In genomic region chr15:40894689-40895308, GRCh38 we compare ENCODE assay signal across 8 cellular contexts. TPM values are rescaled to one million over a fixed set of nuclear protein-coding genes. Genes with fewer than 3 reads are reported as not detected.
DNase-seq lines count a peak whose midpoint lies in the region; ATAC-seq and TF ChIP-seq lines count a peak whose summit lies in the region.

No MANE protein-coding gene starts in this region.

- ATAC-seq in GM18909 (IDR thresholded peaks at IDR 0.05; ENCODE audit: poor library complexity, unreplicated experiment) (peak; percentile 38), right cardiac atrium (peak; percentile 40 to 60), sciatic nerve (peak; percentile 52)

- under 1% methylated on average over 31 of the region's 31 CpGs for WGBS in right cardiac atrium

- no peaks in the 10 kb centered on the region for H3K4me1 ChIP-seq in BE2C
- H3K4me1 ChIP-seq in HUES6 (ENCODE audit: control insufficient read depth, insufficient read depth, low read length) = peaks cover 6% of the 10 kb centered on the region
- peaks cover 6% of the 10 kb centered on the region for H3K4me1 ChIP-seq in right cardiac atrium (ENCODE audit: control insufficient read depth, insufficient read depth, low read length)

- H3K9me2 ChIP-seq in SU-DHL-6 (replicated peaks; ENCODE audit: insufficient read depth, low read length) = no peaks in the 10 kb centered on the region

- TF ChIP-seq CTCF in BE2C (IDR thresholded peaks at IDR 0.05; ENCODE audit: low read depth, low read length) = peak; percentile 70
- TF ChIP-seq CTCF in SU-DHL-6 (IDR thresholded peaks at IDR 0.05; ENCODE audit: insufficient read depth, low read length, poor library complexity, severe bottlenecking) = peak; percentile 57

- peaks cover 12% of the 10 kb centered on the region; the same call in 1 of the 2 replicates for H3K79me2 ChIP-seq in SU-DHL-6 (ENCODE audit: insufficient read depth, low read length)

- H3F3A ChIP-seq in SU-DHL-6 (ENCODE audit: insufficient read depth) = 0 out of 2 replicates have a peak, but pooled peaks cover 3% of the 10 kb centered on the region

- peaks cover 10% of the 10 kb centered on the region for H3K36me3 ChIP-seq in BE2C
- H3K36me3 ChIP-seq in HUES6 (ENCODE audit: control insufficient read depth, insufficient read depth, low read length) = peaks cover 33% of the 10 kb centered on the region
- H3K36me3 ChIP-seq in SU-DHL-6 (ENCODE audit: low read length) = no peaks in the 10 kb centered on the region

- intact Hi-C loops in right cardiac atrium (cut with DNase I) = loop anchor here in 2 of 4 donors (5.0 to 10.0 kb wide), 3 partner anchors 37 to 217 kb away; partner anchors contain the start of gene RAD51 (in 1 of the 2)
- intact Hi-C loops in sciatic nerve (cut with DNase I) = no loop called here

- peak overlapping the region; percentile 53; the same call in 1 of the 2 replicates for H3K27ac ChIP-seq in HUES6 (ENCODE audit: low read depth, low read length)
- peak overlapping the region; percentile 5 for H3K27ac ChIP-seq in SU-DHL-6 (ENCODE audit: low read depth, low read length)
- peak overlapping the region; percentile 80 for H3K27ac ChIP-seq in right cardiac atrium (ENCODE audit: low read length)

- H3K9ac ChIP-seq in HUES6 (ENCODE audit: low read length) (peak overlapping the region; percentile 84), SU-DHL-6 (ENCODE audit: low read length) (peak overlapping the region; percentile 85)

- DNase-seq in BE2C = peak; percentile 77
- DNase-seq in amniotic epithelial cell (ENCODE audit: low read depth) = peak; percentile 72
- DNase-seq in right cardiac atrium = peak; percentile 60 to 77 (median 75)
- no peak for DNase-seq in sciatic nerve (ENCODE audit: low spot score)
- no peak for DNase-seq in DMS153 treated with DMSO at 0.1 percent for 48 hours (lab: John Stamatoyannopoulos, UW; ENCODE audit: unreplicated experiment)

- H3K9me3 ChIP-seq in BE2C (no peaks in the 10 kb centered on the region), HUES6 (ENCODE audit: control insufficient read depth, insufficient read depth, low read depth, low read length) (no peaks in the 10 kb centered on the region), SU-DHL-6 (ENCODE audit: insufficient read depth, low read length) (no peaks in the 10 kb centered on the region), right cardiac atrium (ENCODE audit: control insufficient read depth, low read length) (no peaks in the 10 kb centered on the region)

- H3K4me3 ChIP-seq in BE2C (ENCODE audit: low read depth, low read length) (peak overlapping the region; percentile 97), HUES6 (ENCODE audit: low read depth, low read length) (peak overlapping the region; percentile 90), SU-DHL-6 (ENCODE audit: insufficient read depth, low read length, poor library complexity, severe bottlenecking) (peak overlapping the region; percentile 91), right cardiac atrium (ENCODE audit: low read length) (peak overlapping the region; percentile 82)

- H2AFZ ChIP-seq in SU-DHL-6 (ENCODE audit: low read depth, low read length, severe bottlenecking) = peak overlapping the region; percentile 45

- H3K4me2 ChIP-seq in SU-DHL-6 (ENCODE audit: low read depth, low read length, poor library complexity, severe bottlenecking) = peak overlapping the region; percentile 91

- H3K27me3 ChIP-seq in BE2C (no peaks in the 10 kb centered on the region), HUES6 (ENCODE audit: control insufficient read depth, insufficient read depth, low read length) (peaks cover 16% of the 10 kb centered on the region), SU-DHL-6 (ENCODE audit: low read length) (no peaks in the 10 kb centered on the region), right cardiac atrium (ENCODE audit: control insufficient read depth, insufficient read depth) (no peaks in the 10 kb centered on the region)

- no peaks in the 10 kb centered on the region for H4K20me1 ChIP-seq in SU-DHL-6 (ENCODE audit: low read depth, low read length)

RNA-seq across cellular contexts. Expression of gene VPS18, which starts 0.5 kb away (rescaled TPM):
- polyA plus RNA-seq in BE2C (2012; ENCODE audit: insufficient read depth, insufficient read length, low read depth) = 32.7 TPM
- total RNA-seq in right cardiac atrium (10 to 100 TPM; 17.6 to 21.0 (median 19.4) TPM), sciatic nerve (17.3 TPM)
- polyA plus RNA-seq in right cardiac atrium = 12.7 TPM

RNA-seq across cellular contexts. Expression of gene RHOV, which starts 20.8 kb away (rescaled TPM):
- polyA plus RNA-seq in BE2C (2012; ENCODE audit: insufficient read depth, insufficient read length, low read depth) = 0.34 TPM
- total RNA-seq in right cardiac atrium (not detected), sciatic nerve (0.22 TPM)
- polyA plus RNA-seq in right cardiac atrium = not detected

RNA-seq across cellular contexts. Expression of gene DLL4, which starts 34.3 kb away (rescaled TPM):
- polyA plus RNA-seq in BE2C (2012; ENCODE audit: insufficient read depth, insufficient read length, low read depth) = 0.25 TPM
- 10 to 100 TPM in 1 of 4 donors, 1 to 10 TPM in 3; 5.9 to 14.4 (median 7.2) TPM for total RNA-seq in right cardiac atrium
- 7.2 TPM for polyA plus RNA-seq in right cardiac atrium
- 33.3 TPM for total RNA-seq in sciatic nerve

RNA-seq across cellular contexts. Expression of gene SPINT1, which starts 51.0 kb away (rescaled TPM):
- polyA plus RNA-seq in BE2C (2012; ENCODE audit: insufficient read depth, insufficient read length, low read depth) = 0.69 TPM
- 1 to 10 TPM in 1 of 4 donors, under 1 TPM in 3; 0.46 to 1.1 (median 0.66) TPM for total RNA-seq in right cardiac atrium
- polyA plus RNA-seq in right cardiac atrium = 0.43 TPM
- 4.0 TPM for total RNA-seq in sciatic nerve

RNA-seq across cellular contexts. Expression of gene CHAC1, which starts 58.5 kb away (rescaled TPM):
- polyA plus RNA-seq in BE2C (2012; ENCODE audit: insufficient read depth, insufficient read length, low read depth) = 96.0 TPM
- total RNA-seq in right cardiac atrium (1 to 10 TPM; 1.6 to 2.0 (median 1.7) TPM), sciatic nerve (0.58 TPM)
- polyA plus RNA-seq in right cardiac atrium = 3.2 TPM

Comparison
In these comparisons a context has a peak if more than half of its experiments do, and no peak if none do; other contexts are left out.
1. DNase-seq: peak in BE2C (single experiment), amniotic epithelial cell (single experiment) and right cardiac atrium (3 of 3); none in sciatic nerve (single experiment) and DMS153 treated with DMSO at 0.1 percent for 48 hours (single experiment).
2. H3K27ac ChIP-seq: peak in every context shown above with its lines; median percentile 80 in right cardiac atrium; 53 in HUES6; 5 in SU-DHL-6.
3. Peak in every context shown above with its lines, with median percentiles within 50 percentile points of each other: H3K4me3 ChIP-seq and ATAC-seq.